Comparison of ENCODE assay signal across 8 cellular contexts in genomic region chr6:30597315-30598144, GRCh38. TPM values are rescaled to one million over a fixed set of nuclear protein-coding genes. Genes with fewer than 3 reads are reported as not detected.
DNase-seq lines count a peak whose midpoint lies in the region; ATAC-seq lines count a peak whose summit lies in the region.
"Not testable (repeated sequence)": the region's sequence is repeated elsewhere in the genome, so short reads cannot be mapped to it uniquely, and the experiment has no call there.

No MANE protein-coding gene starts in this region.

- H3K4me3 Mint-ChIP-seq in activated T-helper 1 cell treated with anti-CD3 and anti-CD28 coated beads, Interleukin-12 subunit alpha, Interleukin-12 subunit beta, Interleukin-2, Interleukin-4 antibody, amounts not matched to agents 30 ng/mL and 10 ng/mL and 1 ng/mL, durations not matched to agents 14 hours and 24 hours and 36 hours: not testable (repeated sequence)

- H3K4me1 Mint-ChIP-seq in activated T-helper 1 cell treated with anti-CD3 and anti-CD28 coated beads, Interleukin-12 subunit alpha, Interleukin-12 subunit beta, Interleukin-2, Interleukin-4 antibody, amounts not matched to agents 30 ng/mL and 10 ng/mL and 1 ng/mL, durations not matched to agents 14 hours and 24 hours and 36 hours (ENCODE audit: low read depth): not testable (repeated sequence)

- DNase-seq in CD1c-positive myeloid dendritic cell (ENCODE audit: extremely low spot score) (peak; percentile 85), NCI-H1105 (lab: John Stamatoyannopoulos, UW) (peak; percentile 32), SK-N-MC (ENCODE audit: low read depth, low spot score) (peak; percentile 62), mesenteric fat pad (ENCODE audit: low spot score) (peak; percentile 78)
- DNase-seq in activated T-helper 1 cell treated with anti-CD3 and anti-CD28 coated beads, Interleukin-12 subunit alpha, Interleukin-12 subunit beta, Interleukin-2, Interleukin-4 antibody, amounts not matched to agents 30 ng/mL and 10 ng/mL and 1 ng/mL, durations not matched to agents 14 hours and 24 hours and 36 hours (ENCODE audit: low spot score): peak; percentile 63
- DNase-seq in stimulated activated CD4-positive, alpha-beta T cell treated with anti-CD3 and anti-CD28 coated beads, TNF-alpha, amount 100 ng/mL, for 48 hours (ENCODE audit: low read depth in 3 of 3): peak; percentile 57 to 76 (median 62)

- H3K9me3 Mint-ChIP-seq in activated T-helper 1 cell treated with anti-CD3 and anti-CD28 coated beads, Interleukin-12 subunit alpha, Interleukin-12 subunit beta, Interleukin-2, Interleukin-4 antibody, amounts not matched to agents 30 ng/mL and 10 ng/mL and 1 ng/mL, durations not matched to agents 14 hours and 24 hours and 36 hours: not testable (repeated sequence)

- not testable (repeated sequence) for H3K9me3 ChIP-seq in SK-N-MC (ENCODE audit: low read depth, low read length)

- H3K36me3 Mint-ChIP-seq in activated T-helper 1 cell treated with anti-CD3 and anti-CD28 coated beads, Interleukin-12 subunit alpha, Interleukin-12 subunit beta, Interleukin-2, Interleukin-4 antibody, amounts not matched to agents 30 ng/mL and 10 ng/mL and 1 ng/mL, durations not matched to agents 14 hours and 24 hours and 36 hours (ENCODE audit: low read depth): peaks cover 40% of the 10 kb centered on the region

- H3K36me3 ChIP-seq in SK-N-MC (ENCODE audit: insufficient read depth, low read length): peaks cover 41% of the 10 kb centered on the region

- H3K27ac Mint-ChIP-seq in activated T-helper 1 cell treated with anti-CD3 and anti-CD28 coated beads, Interleukin-12 subunit alpha, Interleukin-12 subunit beta, Interleukin-2, Interleukin-4 antibody, amounts not matched to agents 30 ng/mL and 10 ng/mL and 1 ng/mL, durations not matched to agents 14 hours and 24 hours and 36 hours: peak overlapping the region; percentile 71

- ATAC-seq in GM21390 (IDR thresholded peaks at IDR 0.05; ENCODE audit: unreplicated experiment) (peak; percentile 65), esophagus mucosa (peak; percentile 82)

- intact Hi-C loops in activated T-helper 1 cell treated with anti-CD3 and anti-CD28 coated beads, Interleukin-12 subunit alpha, Interleukin-12 subunit beta, Interleukin-2, Interleukin-4 antibody, amounts not matched to agents 30 ng/mL and 10 ng/mL and 1 ng/mL, durations not matched to agents 14 hours and 24 hours and 36 hours (cut with micrococcal nuclease): loop anchor here (1.0 to 2.0 kb wide), 3 partner anchors 15 to 115 kb away; no protein-coding TSS in a partner anchor

- not testable (repeated sequence) for H3K27ac ChIP-seq in SK-N-MC

- H3K27me3 Mint-ChIP-seq in activated T-helper 1 cell treated with anti-CD3 and anti-CD28 coated beads, Interleukin-12 subunit alpha, Interleukin-12 subunit beta, Interleukin-2, Interleukin-4 antibody, amounts not matched to agents 30 ng/mL and 10 ng/mL and 1 ng/mL, durations not matched to agents 14 hours and 24 hours and 36 hours (ENCODE audit: insufficient read depth): not testable (repeated sequence)

- not testable (repeated sequence) for H3K4me3 ChIP-seq in SK-N-MC

- H3K9ac ChIP-seq in SK-N-MC (ENCODE audit: insufficient read length): not testable (repeated sequence)

RNA-seq across cellular contexts. Expression of gene PPP1R10, which starts 19.5 kb away (rescaled TPM):
- 124 and 126 TPM in 2 replicates for total RNA-seq in activated T-helper 1 cell treated with anti-CD3 and anti-CD28 coated beads, Interleukin-12 subunit alpha, Interleukin-12 subunit beta, Interleukin-2, Interleukin-4 antibody, amounts not matched to agents 30 ng/mL and 10 ng/mL and 1 ng/mL, durations not matched to agents 14 hours and 24 hours and 36 hours
- 30.0 TPM for total RNA-seq in esophagus mucosa
- total RNA-seq in mesenteric fat pad: 49.1 TPM

RNA-seq across cellular contexts. Expression of gene MRPS18B, which starts 20.1 kb away (rescaled TPM):
- 75.5 and 77.7 TPM in 2 replicates for total RNA-seq in activated T-helper 1 cell treated with anti-CD3 and anti-CD28 coated beads, Interleukin-12 subunit alpha, Interleukin-12 subunit beta, Interleukin-2, Interleukin-4 antibody, amounts not matched to agents 30 ng/mL and 10 ng/mL and 1 ng/mL, durations not matched to agents 14 hours and 24 hours and 36 hours
- total RNA-seq in esophagus mucosa: 48.2 TPM
- 44.4 TPM for total RNA-seq in mesenteric fat pad

RNA-seq across cellular contexts. Expression of gene ABCF1, which starts 26.3 kb away (rescaled TPM):
- total RNA-seq in activated T-helper 1 cell treated with anti-CD3 and anti-CD28 coated beads, Interleukin-12 subunit alpha, Interleukin-12 subunit beta, Interleukin-2, Interleukin-4 antibody, amounts not matched to agents 30 ng/mL and 10 ng/mL and 1 ng/mL, durations not matched to agents 14 hours and 24 hours and 36 hours: 115 and 120 TPM in 2 replicates
- 27.1 TPM for total RNA-seq in esophagus mucosa
- 59.2 TPM for total RNA-seq in mesenteric fat pad

RNA-seq across cellular contexts. Expression of gene ATAT1, which starts 29.1 kb away (rescaled TPM):
- 11.6 and 13.4 TPM in 2 replicates for total RNA-seq in activated T-helper 1 cell treated with anti-CD3 and anti-CD28 coated beads, Interleukin-12 subunit alpha, Interleukin-12 subunit beta, Interleukin-2, Interleukin-4 antibody, amounts not matched to agents 30 ng/mL and 10 ng/mL and 1 ng/mL, durations not matched to agents 14 hours and 24 hours and 36 hours
- total RNA-seq in esophagus mucosa: 4.6 TPM
- total RNA-seq in mesenteric fat pad: 8.4 TPM

RNA-seq across cellular contexts. Expression of gene PRR3, which starts 40.4 kb away (rescaled TPM):
- 41.6 and 42.1 TPM in 2 replicates for total RNA-seq in activated T-helper 1 cell treated with anti-CD3 and anti-CD28 coated beads, Interleukin-12 subunit alpha, Interleukin-12 subunit beta, Interleukin-2, Interleukin-4 antibody, amounts not matched to agents 30 ng/mL and 10 ng/mL and 1 ng/mL, durations not matched to agents 14 hours and 24 hours and 36 hours
- total RNA-seq in esophagus mucosa (3.5 TPM), mesenteric fat pad (9.2 TPM)

Comparison
In these comparisons a context has a peak if more than half of its experiments do, and no peak if none do; other contexts are left out.
1. DNase-seq: peak in every context shown above with its lines; median percentile 85 in CD1c-positive myeloid dendritic cell; 78 in mesenteric fat pad; 63 in activated T-helper 1 cell treated with anti-CD3 and anti-CD28 coated beads, Interleukin-12 subunit alpha, Interleukin-12 subunit beta, Interleukin-2, Interleukin-4 antibody, amounts not matched to agents 30 ng/mL and 10 ng/mL and 1 ng/mL, durations not matched to agents 14 hours and 24 hours and 36 hours; 62 in SK-N-MC; 62 in stimulated activated CD4-positive, alpha-beta T cell treated with anti-CD3 and anti-CD28 coated beads, TNF-alpha, amount 100 ng/mL, for 48 hours; 32 in NCI-H1105.